ENCODE assay signal across 9 cellular contexts in the genomic region with DNA sequence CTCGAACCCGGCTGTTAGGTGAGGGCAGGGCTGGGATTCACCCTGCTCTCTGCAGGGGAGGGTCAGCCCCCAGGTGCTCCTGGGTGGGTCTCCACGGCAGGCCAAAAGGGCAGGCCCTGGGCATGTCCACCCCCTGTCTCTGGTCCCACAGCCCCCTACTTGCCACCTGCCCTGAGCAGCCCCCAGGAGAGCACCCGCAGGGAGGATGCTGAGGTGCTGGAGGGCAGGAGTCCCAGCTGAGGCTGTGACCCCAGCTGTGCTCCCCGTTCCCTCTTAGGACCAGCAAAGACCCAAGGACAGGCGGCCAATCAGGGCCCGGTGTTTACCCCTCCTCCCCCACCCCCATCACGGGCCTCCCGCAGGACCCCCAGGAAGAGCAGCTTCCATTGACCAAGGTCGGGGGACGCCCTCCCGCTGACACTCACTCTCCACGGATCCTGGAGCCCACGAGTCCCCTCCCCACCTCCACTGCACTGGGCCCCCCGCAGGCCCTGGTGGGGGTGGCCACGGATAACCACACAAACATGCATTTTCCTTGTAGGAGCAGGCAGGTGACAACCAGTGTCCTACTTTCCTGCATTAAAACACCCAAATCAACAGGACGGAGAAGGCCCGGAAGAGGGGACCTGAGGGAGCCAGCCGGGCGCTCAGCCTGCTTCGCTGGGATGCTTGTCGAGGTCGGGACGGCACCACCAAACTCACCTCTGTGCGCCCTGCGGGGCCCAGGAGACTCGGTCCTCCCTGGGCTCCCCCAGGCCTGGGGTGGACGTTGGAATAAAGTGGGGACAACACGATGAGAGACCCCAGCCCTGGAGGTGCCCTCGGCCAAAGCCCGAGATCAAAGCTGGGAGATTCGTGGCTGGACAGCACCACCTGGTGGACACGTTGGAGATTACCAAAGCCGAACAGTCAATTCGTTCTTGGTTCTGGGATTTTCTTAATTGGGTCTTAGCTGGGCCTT. TPM values are rescaled to one million over a fixed set of nuclear protein-coding genes. Genes with fewer than 3 reads are reported as not detected.
A peak's percentile ranks its signal among the peaks of the same experiment; 100 is the strongest.
DNase-seq lines count a peak whose midpoint lies in the region; ATAC-seq and TF ChIP-seq lines count a peak whose summit lies in the region.
"Had no signal": no experiment of that assay in that cellular context is flagged by ENCODE, and none has a peak within 500 bp of the region (broad histone marks: within the 10 kb centered on the region; RNA-seq: fewer than 3 reads in every experiment).

No MANE protein-coding gene starts in this region.

- no peak overlapping the region for H2AFZ ChIP-seq in GM23248
- 0 out of 2 replicates have a peak overlapping the region, but pooled peaks have one; percentile 39 for H2AFZ ChIP-seq in PC-3 (ENCODE audit: low read length)

- intact Hi-C loops in PC-3 (cut with micrococcal nuclease) (loop anchor here (1.0 to 2.0 kb wide), 2 partner anchors 279 to 307 kb away; no protein-coding TSS in a partner anchor), tibial artery (cut with DNase I; ENCODE audit: low total_unique reads) (loop anchor here (10.0 kb wide), 1 partner anchor 303 kb away; no protein-coding TSS in a partner anchor)

- H3F3A ChIP-seq in GM23248 (ENCODE audit: insufficient read depth) (no peaks in the 10 kb centered on the region), PC-3 (ENCODE audit: low read length, unreplicated experiment) (no peaks in the 10 kb centered on the region)

- TF ChIP-seq CTCF in AG09309 (IDR thresholded peaks at IDR 0.05; ENCODE audit: control insufficient read depth, insufficient read depth, low read depth, low read length, missing control alignments): peak; percentile 68
- peak; percentile 85 for TF ChIP-seq CTCF in PC-3 (conservative IDR thresholded peaks at IDR 0.05; ENCODE audit: low read depth, low read length)
- peak; percentile 68 to 80 for TF ChIP-seq CTCF in tibial artery (IDR thresholded peaks at IDR 0.05)

- no peak overlapping the region for H3K9ac ChIP-seq in GM23248
- no peak overlapping the region for H3K9ac ChIP-seq in PC-3 (ENCODE audit: low read length)

- BruUV-seq in PC-3 (replicated peaks; lab: Mats Ljungman, UMichigan): no TSS peak

- in situ Hi-C loops in GM23248 (cut with MboI): no loop called here

- no peaks in the 10 kb centered on the region for H4K20me1 ChIP-seq in GM23248 (ENCODE audit: insufficient read depth)
- H4K20me1 ChIP-seq in PC-3 (ENCODE audit: low read length): no peaks in the 10 kb centered on the region

- H3K27ac ChIP-seq in GM23248 (no peak overlapping the region), PC-3 (ENCODE audit: low read length) (no peak overlapping the region), tibial artery (no peak overlapping the region)

- H3K9me2 ChIP-seq in GM23248 (ENCODE audit: insufficient read depth) (no peaks in the 10 kb centered on the region), PC-3 (replicated peaks; ENCODE audit: low read length) (no peaks in the 10 kb centered on the region)

- DNase-seq in AG09309 (ENCODE audit: low read depth): peak; percentile 4
- DNase-seq in GM23248: peak; percentile 53
- DNase-seq in PC-3: peak; percentile 73
- DNase-seq in activated T-cell treated with anti-CD3 and anti-CD28 coated beads, Interleukin-2, amount 50 U/mL, for 48 hours: peak; percentile 73 to 77
- DNase-seq in fibroblast of peridontal ligament (ENCODE audit: extremely low read depth): peak; percentile 49
- peak; percentile 12 for DNase-seq in occipital lobe (lab: John Stamatoyannopoulos, UW)
- no peak for DNase-seq in tibial artery

- no peaks in the 10 kb centered on the region for H3K36me3 ChIP-seq in GM23248 (ENCODE audit: low read depth)
- no peaks in the 10 kb centered on the region for H3K36me3 ChIP-seq in PC-3 (ENCODE audit: low read depth, low read length)
- H3K36me3 ChIP-seq in tibial artery: no peaks in the 10 kb centered on the region

- CTCF ChIA-PET in PC-3 (lab: Charles Lee): interaction anchor here (0.6 to 1.0 kb wide), 6 partner anchors 38 to 315 kb away, joined by 3 to 8 read pairs (median 5); partner anchors contain the start of gene CBX8

- H3K27me3 ChIP-seq in GM23248 (replicated peaks; ENCODE audit: insufficient read depth) (no peaks in the 10 kb centered on the region), PC-3 (ENCODE audit: low read length) (no peaks in the 10 kb centered on the region), tibial artery (peaks cover 0 to 56% of the 10 kb centered on the region in 2 donors)

- WGBS in GM23248 (ENCODE audit: low coverage in 1 of 2, low lambda C conversion rate in 2 of 2, missing lambda C conversion rate in 2 of 2), 2 experiments: 43 to 44% methylated on average over 25 to 35 of the region's 35 CpGs

- POLR2A ChIA-PET in PC-3 (lab: Charles Lee; ENCODE audit: unreplicated experiment): interaction anchor here (0.7 kb wide), 1 partner anchor 644 kb away, joined by 3 read pairs; no protein-coding TSS in a partner anchor

- ATAC-seq in PC-3 (peak; percentile 66), HG02763 (IDR thresholded peaks at IDR 0.05; ENCODE audit: unreplicated experiment) (no peak)

- H3K79me2 ChIP-seq in GM23248 (ENCODE audit: insufficient read depth) (no peaks in the 10 kb centered on the region), PC-3 (ENCODE audit: low read length) (no peaks in the 10 kb centered on the region)

- H3K9me3 ChIP-seq in GM23248 (ENCODE audit: low read depth): no peaks in the 10 kb centered on the region
- no peaks in the 10 kb centered on the region for H3K9me3 ChIP-seq in PC-3 (ENCODE audit: low read length)
- H3K9me3 ChIP-seq in tibial artery: no peaks in the 10 kb centered on the region

- no peak overlapping the region for H3K4me3 ChIP-seq in AG09309 (ENCODE audit: control insufficient read depth, low read depth, low read length)
- H3K4me3 ChIP-seq in GM23248: no peak overlapping the region
- no peak overlapping the region; the same call in 1 of the 2 replicates for H3K4me3 ChIP-seq in PC-3 (ENCODE audit: low read length)
- no peak overlapping the region for H3K4me3 ChIP-seq in tibial artery

- H3K4me2 ChIP-seq in GM23248 (ENCODE audit: unreplicated experiment): no peak overlapping the region
- peak overlapping the region; percentile 66; the same call in 1 of the 2 replicates for H3K4me2 ChIP-seq in PC-3 (ENCODE audit: low read length)

- H3K4me1 ChIP-seq in GM23248 (ENCODE audit: insufficient read depth) (no peaks in the 10 kb centered on the region), PC-3 (ENCODE audit: insufficient read depth, low read length) (no peaks in the 10 kb centered on the region), tibial artery (peaks cover 0 to 6% (median 4%) of the 10 kb centered on the region in 4 donors)

RNA-seq across cellular contexts. Expression of gene ENPP7, which starts 22.5 kb away (rescaled TPM):
- total RNA-seq in GM23248 (2014; rRNA removed; shearing (Covaris generic)): not detected in 2 replicates
- polyA plus RNA-seq in GM23248 (2016; fragmentation: Nextera tagmentation; extraction: Ambion mirVana): not detected in 2 replicates
- total RNA-seq in PC-3 (2014; rRNA removed): not detected in 2 replicates
- total RNA-seq in occipital lobe: not detected
- total RNA-seq: urinary bladder had no signal
- polyA plus RNA-seq: urinary bladder had no signal

Comparison
In these comparisons a context has a peak if more than half of its experiments do, and no peak if none do; other contexts are left out.
1. DNase-seq: peak in AG09309 (single experiment), GM23248 (single experiment), PC-3 (single experiment), activated T-cell treated with anti-CD3 and anti-CD28 coated beads, Interleukin-2, amount 50 U/mL, for 48 hours (2 of 2), fibroblast of peridontal ligament (single experiment) and occipital lobe (single experiment); none in tibial artery (0 of 2).
2. Peak in every context shown above with its lines, with median percentiles within 50 percentile points of each other: CTCF ChIP-seq.